Comparison of ENCODE assay signal across 1 cellular context in genomic region chr18:48488388-48488850, GRCh38.
TF ChIP-seq lines count a peak whose summit lies in the region.

No MANE protein-coding gene starts in this region.

TF ChIP-seq in HepG2, 621 proteins besides CTCF, POLR2A, EP300 and RAD21 (continued from another document and continues in another):
- no peak for TF ChIP-seq BCLAF1 (IDR thresholded peaks at IDR 0.05)
- no peak for TF ChIP-seq PRMT3 (CRISPR knock-in tag; IDR thresholded peaks at IDR 0.05; ENCODE audit: borderline replicate concordance, low read depth)
- peak; percentile 65; the same call in 1 of the 2 replicates for TF ChIP-seq NKX3-1 (CRISPR knock-in tag; IDR thresholded peaks at IDR 0.05)
- TF ChIP-seq SNRNP70 (IDR thresholded peaks at IDR 0.05; ENCODE audit: low read depth, low read length): no peak
- TF ChIP-seq, protein P1, sequence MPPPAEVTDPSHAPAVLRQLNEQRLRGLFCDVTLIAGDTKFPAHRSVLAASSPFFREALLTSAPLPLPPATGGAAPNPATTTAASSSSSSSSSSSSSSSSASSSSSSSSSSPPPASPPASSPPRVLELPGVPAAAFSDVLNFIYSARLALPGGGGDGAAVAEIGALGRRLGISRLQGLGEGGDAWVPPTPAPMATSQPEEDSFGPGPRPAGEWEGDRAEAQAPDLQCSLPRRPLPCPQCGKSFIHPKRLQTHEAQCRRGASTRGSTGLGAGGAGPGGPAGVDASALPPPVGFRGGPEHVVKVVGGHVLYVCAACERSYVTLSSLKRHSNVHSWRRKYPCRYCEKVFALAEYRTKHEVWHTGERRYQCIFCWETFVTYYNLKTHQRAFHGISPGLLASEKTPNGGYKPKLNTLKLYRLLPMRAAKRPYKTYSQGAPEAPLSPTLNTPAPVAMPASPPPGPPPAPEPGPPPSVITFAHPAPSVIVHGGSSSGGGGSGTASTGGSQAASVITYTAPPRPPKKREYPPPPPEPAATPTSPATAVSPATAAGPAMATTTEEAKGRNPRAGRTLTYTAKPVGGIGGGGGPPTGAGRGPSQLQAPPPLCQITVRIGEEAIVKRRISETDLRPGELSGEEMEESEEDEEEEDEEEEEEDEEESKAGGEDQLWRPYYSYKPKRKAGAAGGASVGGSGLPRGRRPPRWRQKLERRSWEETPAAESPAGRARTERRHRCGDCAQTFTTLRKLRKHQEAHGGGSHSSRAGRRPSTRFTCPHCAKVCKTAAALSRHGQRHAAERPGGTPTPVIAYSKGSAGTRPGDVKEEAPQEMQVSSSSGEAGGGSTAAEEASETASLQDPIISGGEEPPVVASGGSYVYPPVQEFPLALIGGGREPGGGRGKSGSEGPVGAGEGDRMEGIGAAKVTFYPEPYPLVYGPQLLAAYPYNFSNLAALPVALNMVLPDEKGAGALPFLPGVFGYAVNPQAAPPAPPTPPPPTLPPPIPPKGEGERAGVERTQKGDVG (CRISPR knock-in tag; IDR thresholded peaks at IDR 0.05; ENCODE audit: borderline replicate concordance): no peak
- TF ChIP-seq HNF4A (CRISPR knock-in tag; IDR thresholded peaks at IDR 0.05): peak; percentile 72
- TF ChIP-seq ZNF780A (CRISPR knock-in tag; IDR thresholded peaks at IDR 0.05): no peak
- TF ChIP-seq SATB2 (CRISPR knock-in tag; IDR thresholded peaks at IDR 0.05): no peak
- TF ChIP-seq FOXK2 (IDR thresholded peaks at IDR 0.05): no peak
- TF ChIP-seq ZNF343 (CRISPR knock-in tag; IDR thresholded peaks at IDR 0.05): no peak
- TF ChIP-seq, protein P2, sequence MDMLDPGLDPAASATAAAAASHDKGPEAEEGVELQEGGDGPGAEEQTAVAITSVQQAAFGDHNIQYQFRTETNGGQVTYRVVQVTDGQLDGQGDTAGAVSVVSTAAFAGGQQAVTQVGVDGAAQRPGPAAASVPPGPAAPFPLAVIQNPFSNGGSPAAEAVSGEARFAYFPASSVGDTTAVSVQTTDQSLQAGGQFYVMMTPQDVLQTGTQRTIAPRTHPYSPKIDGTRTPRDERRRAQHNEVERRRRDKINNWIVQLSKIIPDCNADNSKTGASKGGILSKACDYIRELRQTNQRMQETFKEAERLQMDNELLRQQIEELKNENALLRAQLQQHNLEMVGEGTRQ (IDR thresholded peaks at IDR 0.05; ENCODE audit: low read depth, low read length): no peak
- TF ChIP-seq, protein P2 (CRISPR knock-in tag; IDR thresholded peaks at IDR 0.05; ENCODE audit: borderline replicate concordance): no peak
- 0 out of 2 replicates have a peak, but pooled peaks have one; percentile 54 for TF ChIP-seq KLF11 (CRISPR knock-in tag; IDR thresholded peaks at IDR 0.05)
- no peak for TF ChIP-seq PHF5A (CRISPR knock-in tag; IDR thresholded peaks at IDR 0.05; ENCODE audit: low read depth, unreplicated experiment)
- peak; percentile 86 for TF ChIP-seq JUND (CRISPR knock-in tag; IDR thresholded peaks at IDR 0.05)
- TF ChIP-seq ZNF788 (CRISPR knock-in tag; IDR thresholded peaks at IDR 0.05; ENCODE audit: borderline replicate concordance): no peak
- no peak for TF ChIP-seq ATF7 (IDR thresholded peaks at IDR 0.05)
- TF ChIP-seq ATF7 (CRISPR knock-in tag; IDR thresholded peaks at IDR 0.05): no peak
- no peak for TF ChIP-seq ZNF552 (CRISPR knock-in tag; IDR thresholded peaks at IDR 0.05; ENCODE audit: borderline replicate concordance)
- TF ChIP-seq ELF1 (CRISPR knock-in tag; IDR thresholded peaks at IDR 0.05): no peak; the same call in 1 of the 2 replicates
- peak; percentile 83 for TF ChIP-seq SALL1 (CRISPR knock-in tag; IDR thresholded peaks at IDR 0.05)
- no peak for TF ChIP-seq ZNF468 (CRISPR knock-in tag; IDR thresholded peaks at IDR 0.05)
- TF ChIP-seq NFYB (CRISPR knock-in tag; IDR thresholded peaks at IDR 0.05): no peak
- no peak for TF ChIP-seq NFATC3 (CRISPR knock-in tag; IDR thresholded peaks at IDR 0.05)
- TF ChIP-seq ZKSCAN5 (CRISPR knock-in tag; IDR thresholded peaks at IDR 0.05): no peak
- no peak for TF ChIP-seq FUBP1 (CRISPR knock-in tag; IDR thresholded peaks at IDR 0.05; ENCODE audit: borderline replicate concordance)
- no peak for TF ChIP-seq ADNP (CRISPR knock-in tag; IDR thresholded peaks at IDR 0.05)
- TF ChIP-seq CC2D1A (CRISPR knock-in tag; IDR thresholded peaks at IDR 0.05): no peak
- TF ChIP-seq, protein P3, sequence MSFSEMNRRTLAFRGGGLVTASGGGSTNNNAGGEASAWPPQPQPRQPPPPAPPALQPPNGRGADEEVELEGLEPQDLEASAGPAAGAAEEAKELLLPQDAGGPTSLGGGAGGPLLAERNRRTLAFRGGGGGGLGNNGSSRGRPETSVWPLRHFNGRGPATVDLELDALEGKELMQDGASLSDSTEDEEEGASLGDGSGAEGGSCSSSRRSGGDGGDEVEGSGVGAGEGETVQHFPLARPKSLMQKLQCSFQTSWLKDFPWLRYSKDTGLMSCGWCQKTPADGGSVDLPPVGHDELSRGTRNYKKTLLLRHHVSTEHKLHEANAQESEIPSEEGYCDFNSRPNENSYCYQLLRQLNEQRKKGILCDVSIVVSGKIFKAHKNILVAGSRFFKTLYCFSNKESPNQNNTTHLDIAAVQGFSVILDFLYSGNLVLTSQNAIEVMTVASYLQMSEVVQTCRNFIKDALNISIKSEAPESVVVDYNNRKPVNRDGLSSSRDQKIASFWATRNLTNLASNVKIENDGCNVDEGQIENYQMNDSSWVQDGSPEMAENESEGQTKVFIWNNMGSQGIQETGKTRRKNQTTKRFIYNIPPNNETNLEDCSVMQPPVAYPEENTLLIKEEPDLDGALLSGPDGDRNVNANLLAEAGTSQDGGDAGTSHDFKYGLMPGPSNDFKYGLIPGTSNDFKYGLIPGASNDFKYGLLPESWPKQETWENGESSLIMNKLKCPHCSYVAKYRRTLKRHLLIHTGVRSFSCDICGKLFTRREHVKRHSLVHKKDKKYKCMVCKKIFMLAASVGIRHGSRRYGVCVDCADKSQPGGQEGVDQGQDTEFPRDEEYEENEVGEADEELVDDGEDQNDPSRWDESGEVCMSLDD (CRISPR knock-in tag; IDR thresholded peaks at IDR 0.05; ENCODE audit: borderline replicate concordance): 0 out of 2 replicates have a peak, but pooled peaks have one; percentile 40
- TF ChIP-seq MAZ (IDR thresholded peaks at IDR 0.05; ENCODE audit: borderline replicate concordance, low read depth, low read length): no peak
- no peak for TF ChIP-seq MAZ (CRISPR knock-in tag; IDR thresholded peaks at IDR 0.05; ENCODE audit: low read depth)
- 0 out of 2 replicates have a peak, but pooled peaks have one; percentile 8 for TF ChIP-seq ZMYM3 (CRISPR knock-in tag; IDR thresholded peaks at IDR 0.05)
- TF ChIP-seq MIXL1 (CRISPR knock-in tag; IDR thresholded peaks at IDR 0.05): peak; percentile 80
- no peak for TF ChIP-seq CBX5 (CRISPR knock-in tag; IDR thresholded peaks at IDR 0.05; ENCODE audit: borderline replicate concordance)
- no peak for TF ChIP-seq TERF1 (CRISPR knock-in tag; IDR thresholded peaks at IDR 0.05)
- TF ChIP-seq ZNF609 (CRISPR knock-in tag; IDR thresholded peaks at IDR 0.05; ENCODE audit: borderline replicate concordance): peak; percentile 75; the same call in 1 of the 2 replicates
- no peak for TF ChIP-seq CBX2 (IDR thresholded peaks at IDR 0.05; ENCODE audit: low read depth, low read length)
- no peak for TF ChIP-seq CBX2 (CRISPR knock-in tag; IDR thresholded peaks at IDR 0.05; ENCODE audit: low read depth)
- TF ChIP-seq ARHGAP35 (CRISPR knock-in tag; IDR thresholded peaks at IDR 0.05; ENCODE audit: borderline replicate concordance): no peak
